Comparison of ENCODE assay signal across 8 cellular contexts in the genomic region with DNA sequence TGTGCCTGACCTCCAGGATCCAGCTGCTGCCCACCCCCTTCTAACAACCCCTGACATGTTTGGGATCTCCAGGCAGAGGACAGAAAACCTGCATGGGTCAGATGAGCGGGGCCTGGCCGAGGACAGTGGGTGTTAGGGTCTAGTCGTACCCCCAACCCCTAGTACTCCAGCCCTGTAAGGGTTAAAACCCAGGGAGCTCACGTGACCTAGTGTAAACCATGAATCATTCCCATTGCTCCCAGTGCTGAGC.
DNase-seq lines count a peak whose midpoint lies in the region; ATAC-seq lines count a peak whose summit lies in the region.

No MANE protein-coding gene starts in this region.

- no peak for DNase-seq in T-helper 1 cell
- DNase-seq in activated naive CD8-positive, alpha-beta T cell treated with anti-CD3 and anti-CD28 coated beads for 36 hours = no peak
- DNase-seq in stimulated activated naive B cell treated with anti-CD40 and anti-IgM and Interleukin-4, amounts not matched to agents 10 μg/mL and 1 μg/mL and 100 μg/mL, for 72 hours = no peak
- no peak for DNase-seq in NCI-H2227 (lab: John Stamatoyannopoulos, UW; ENCODE audit: unreplicated experiment)
- DNase-seq in EL = no peak

- H3K9ac ChIP-seq in iPS-20b (ENCODE audit: low read depth, low read length) = peak overlapping the region; percentile 59; the same call in 1 of the 2 replicates

- H3K36me3 Mint-ChIP-seq in T-helper 1 cell treated with Interleukin-12 subunit alpha and Interleukin-12 subunit beta and Interleukin-4 antibody, amounts not matched to agents 30 μg/mL and 1 μg/mL, for 36 hours (ENCODE audit: low read depth) = peaks cover 12% of the 10 kb centered on the region
- no peaks in the 10 kb centered on the region for H3K36me3 Mint-ChIP-seq in activated naive CD8-positive, alpha-beta T cell treated with anti-CD3 and anti-CD28 coated beads for 36 hours
- no peaks in the 10 kb centered on the region for H3K36me3 Mint-ChIP-seq in stimulated activated naive B cell treated with anti-CD40 and anti-IgM and Interleukin-4, amounts not matched to agents 10 μg/mL and 1 μg/mL and 100 μg/mL, for 72 hours

- peaks cover 9% of the 10 kb centered on the region for H3K9me3 Mint-ChIP-seq in T-helper 1 cell treated with Interleukin-12 subunit alpha and Interleukin-12 subunit beta and Interleukin-4 antibody, amounts not matched to agents 30 μg/mL and 1 μg/mL, for 36 hours
- H3K9me3 Mint-ChIP-seq in activated naive CD8-positive, alpha-beta T cell treated with anti-CD3 and anti-CD28 coated beads for 36 hours = no peaks in the 10 kb centered on the region
- no peaks in the 10 kb centered on the region for H3K9me3 Mint-ChIP-seq in stimulated activated naive B cell treated with anti-CD40 and anti-IgM and Interleukin-4, amounts not matched to agents 10 μg/mL and 1 μg/mL and 100 μg/mL, for 72 hours

- H3K36me3 ChIP-seq in iPS-20b (ENCODE audit: insufficient read depth, low read depth, low read length) = no peaks in the 10 kb centered on the region

- H3K4me1 ChIP-seq in iPS-20b (ENCODE audit: insufficient read depth, low read length) = peaks cover 10% of the 10 kb centered on the region; the same call in 1 of the 2 replicates

- peaks cover 6% of the 10 kb centered on the region for H3K4me1 Mint-ChIP-seq in T-helper 1 cell treated with Interleukin-12 subunit alpha and Interleukin-12 subunit beta and Interleukin-4 antibody, amounts not matched to agents 30 μg/mL and 1 μg/mL, for 36 hours (ENCODE audit: low read depth)
- peaks cover 16% of the 10 kb centered on the region for H3K4me1 Mint-ChIP-seq in activated naive CD8-positive, alpha-beta T cell treated with anti-CD3 and anti-CD28 coated beads for 36 hours
- peaks cover 14 to 23% of the 10 kb centered on the region in 2 donors for H3K4me1 Mint-ChIP-seq in stimulated activated naive B cell treated with anti-CD40 and anti-IgM and Interleukin-4, amounts not matched to agents 10 μg/mL and 1 μg/mL and 100 μg/mL, for 72 hours

- H3K27me3 ChIP-seq in iPS-20b (ENCODE audit: insufficient read depth, low read length) = no peaks in the 10 kb centered on the region

- no peak for ATAC-seq in stimulated activated naive B cell treated with anti-CD40 and anti-IgM and Interleukin-4, amounts not matched to agents 10 μg/mL and 1 μg/mL and 100 μg/mL, for 72 hours (replicated peaks)
- no peak for ATAC-seq in HG03521 (IDR thresholded peaks at IDR 0.05; ENCODE audit: unreplicated experiment)

- peak overlapping the region; percentile 73 for H3K4me3 ChIP-seq in iPS-20b (ENCODE audit: low read length)

- H3K27ac ChIP-seq in iPS-20b (ENCODE audit: low read length) = peak overlapping the region; percentile 32

- H3K9me3 ChIP-seq in iPS-20b (ENCODE audit: insufficient read depth, low read depth, low read length) = no peaks in the 10 kb centered on the region

- H3K27ac Mint-ChIP-seq in T-helper 1 cell treated with Interleukin-12 subunit alpha and Interleukin-12 subunit beta and Interleukin-4 antibody, amounts not matched to agents 30 μg/mL and 1 μg/mL, for 36 hours = peak overlapping the region; percentile 71
- peak overlapping the region; percentile 55 for H3K27ac Mint-ChIP-seq in activated naive CD8-positive, alpha-beta T cell treated with anti-CD3 and anti-CD28 coated beads for 36 hours
- H3K27ac Mint-ChIP-seq in stimulated activated naive B cell treated with anti-CD40 and anti-IgM and Interleukin-4, amounts not matched to agents 10 μg/mL and 1 μg/mL and 100 μg/mL, for 72 hours = no peak overlapping the region

- H3K4me3 Mint-ChIP-seq in T-helper 1 cell treated with Interleukin-12 subunit alpha and Interleukin-12 subunit beta and Interleukin-4 antibody, amounts not matched to agents 30 μg/mL and 1 μg/mL, for 36 hours = peak overlapping the region; percentile 80
- peak overlapping the region; percentile 75 for H3K4me3 Mint-ChIP-seq in activated naive CD8-positive, alpha-beta T cell treated with anti-CD3 and anti-CD28 coated beads for 36 hours
- peak overlapping the region; percentile 73 to 81 for H3K4me3 Mint-ChIP-seq in stimulated activated naive B cell treated with anti-CD40 and anti-IgM and Interleukin-4, amounts not matched to agents 10 μg/mL and 1 μg/mL and 100 μg/mL, for 72 hours

- H3K27me3 Mint-ChIP-seq in T-helper 1 cell treated with Interleukin-12 subunit alpha and Interleukin-12 subunit beta and Interleukin-4 antibody, amounts not matched to agents 30 μg/mL and 1 μg/mL, for 36 hours (ENCODE audit: low read depth) = no peaks in the 10 kb centered on the region
- H3K27me3 Mint-ChIP-seq in activated naive CD8-positive, alpha-beta T cell treated with anti-CD3 and anti-CD28 coated beads for 36 hours = no peaks in the 10 kb centered on the region
- H3K27me3 Mint-ChIP-seq in stimulated activated naive B cell treated with anti-CD40 and anti-IgM and Interleukin-4, amounts not matched to agents 10 μg/mL and 1 μg/mL and 100 μg/mL, for 72 hours = peaks cover 56 to 75% of the 10 kb centered on the region in 2 donors
